ENCODE assay signal across 7 cellular contexts in the genomic region with DNA sequence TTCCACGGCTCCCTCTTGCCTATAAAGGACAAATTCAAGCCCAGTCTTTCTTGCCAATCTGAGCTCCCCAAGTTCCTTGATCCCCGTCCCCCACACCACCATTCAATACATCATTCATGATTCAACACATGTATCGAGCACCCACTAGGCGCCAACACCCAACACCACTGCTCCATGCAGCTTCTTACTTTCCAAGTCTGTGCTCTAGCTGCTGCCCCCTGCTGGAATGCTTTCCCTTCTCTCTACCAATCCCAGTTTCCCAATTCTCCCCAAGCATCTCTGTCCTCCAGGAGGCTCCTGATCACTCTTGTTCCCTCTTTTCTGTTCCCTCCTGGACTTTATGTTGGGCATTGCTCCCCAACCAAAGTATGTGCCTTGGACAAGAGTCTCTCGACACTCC.
DNase-seq lines count a peak whose midpoint lies in the region; ATAC-seq and TF ChIP-seq lines count a peak whose summit lies in the region.

No MANE protein-coding gene starts in this region.

- H4K20me1 ChIP-seq in DND-41 (ENCODE audit: insufficient read depth, low read length): peaks cover 11% of the 10 kb centered on the region; the same call in 1 of the 2 replicates
- H4K20me1 ChIP-seq in mammary epithelial cell (ENCODE audit: insufficient read depth, low read length): no peaks in the 10 kb centered on the region

- no TSS peak for BruUV-seq in mammary epithelial cell (replicated peaks; lab: Mats Ljungman, UMichigan)

- intact Hi-C loops in mammary epithelial cell (cut with micrococcal nuclease): no loop called here
- intact Hi-C loops in activated T-helper 1 cell treated with anti-CD3 and anti-CD28 coated beads, Interleukin-12 subunit alpha, Interleukin-12 subunit beta, Interleukin-2, Interleukin-4 antibody, amounts not matched to agents 30 ng/mL and 10 ng/mL and 1 ng/mL, durations not matched to agents 14 hours and 24 hours and 36 hours (cut with micrococcal nuclease): no loop called here

- CTCF ChIA-PET in mammary epithelial cell (lab: Charles Lee; ENCODE audit: low non-redundant PET): interaction anchor here (0.5 to 0.9 kb wide), 2 partner anchors 20 to 138 kb away, joined by 4 to 8 read pairs; no protein-coding TSS in a partner anchor

- peaks cover 8% of the 10 kb centered on the region for H3K4me1 ChIP-seq in DND-41 (ENCODE audit: insufficient read depth, low read length)
- H3K4me1 ChIP-seq in mammary epithelial cell (ENCODE audit: insufficient read depth, low read length): peaks cover 44% of the 10 kb centered on the region

- TF ChIP-seq CTCF in DND-41 (IDR thresholded peaks at IDR 0.05; ENCODE audit: borderline replicate concordance, extremely low read depth, low read length, poor library complexity, severe bottlenecking): peak; percentile 60
- peak; percentile 28 for TF ChIP-seq CTCF in HL-60 (IDR thresholded peaks at IDR 0.05; ENCODE audit: insufficient read depth, low read length)
- TF ChIP-seq CTCF in mammary epithelial cell (conservative IDR thresholded peaks at IDR 0.05 in 1 of 2, IDR thresholded peaks at IDR 0.05 in 1 of 2; ENCODE audit: extremely low read depth in 1 of 2, insufficient read depth in 1 of 2, low read depth in 1 of 2, low read length in 2 of 2): peak; percentile 40 to 55

- H3K4me2 ChIP-seq in DND-41 (ENCODE audit: insufficient read depth, low read length): no peak overlapping the region
- no peak overlapping the region for H3K4me2 ChIP-seq in mammary epithelial cell (ENCODE audit: insufficient read depth, low read depth, low read length)

- no peaks in the 10 kb centered on the region for H3K27me3 Mint-ChIP-seq in activated T-helper 1 cell treated with anti-CD3 and anti-CD28 coated beads, Interleukin-12 subunit alpha, Interleukin-12 subunit beta, Interleukin-2, Interleukin-4 antibody, amounts not matched to agents 30 ng/mL and 10 ng/mL and 1 ng/mL, durations not matched to agents 14 hours and 24 hours and 36 hours (ENCODE audit: insufficient read depth)

- in situ Hi-C loops in mammary epithelial cell (cut with MboI; ENCODE audit: low sequenced_read_pairs in 2 of 2): no loop called here

- H3K79me2 ChIP-seq in DND-41 (ENCODE audit: insufficient read depth, low read length): peaks cover 15% of the 10 kb centered on the region
- H3K79me2 ChIP-seq in mammary epithelial cell (ENCODE audit: insufficient read depth, low read length): peaks cover 68% of the 10 kb centered on the region

- H3K4me3 Mint-ChIP-seq in activated T-helper 1 cell treated with anti-CD3 and anti-CD28 coated beads, Interleukin-12 subunit alpha, Interleukin-12 subunit beta, Interleukin-2, Interleukin-4 antibody, amounts not matched to agents 30 ng/mL and 10 ng/mL and 1 ng/mL, durations not matched to agents 14 hours and 24 hours and 36 hours: no peak overlapping the region

- no peak overlapping the region for H3K4me3 ChIP-seq in DND-41 (ENCODE audit: low read depth in 1 of 2, low read length in 2 of 2)
- no peak overlapping the region for H3K4me3 ChIP-seq in HL-60 (replicated peaks; ENCODE audit: insufficient read depth, low read length)
- H3K4me3 ChIP-seq in mammary epithelial cell (replicated peaks in 1 of 3; ENCODE audit: insufficient read depth in 1 of 3, low read depth in 2 of 3, low read length in 3 of 3): no peak overlapping the region

- H3K9ac ChIP-seq in DND-41 (ENCODE audit: low read depth, low read length) (no peak overlapping the region), mammary epithelial cell (ENCODE audit: insufficient read depth, low read length) (no peak overlapping the region)

- H3K27ac Mint-ChIP-seq in activated T-helper 1 cell treated with anti-CD3 and anti-CD28 coated beads, Interleukin-12 subunit alpha, Interleukin-12 subunit beta, Interleukin-2, Interleukin-4 antibody, amounts not matched to agents 30 ng/mL and 10 ng/mL and 1 ng/mL, durations not matched to agents 14 hours and 24 hours and 36 hours: no peak overlapping the region

- H3K36me3 ChIP-seq in DND-41 (ENCODE audit: insufficient read depth, low read length): no peaks in the 10 kb centered on the region; the same call in 1 of the 2 replicates
- H3K36me3 ChIP-seq in mammary epithelial cell (ENCODE audit: insufficient read depth, low read length): peaks cover 4% of the 10 kb centered on the region

- H3K9me3 ChIP-seq in DND-41 (ENCODE audit: insufficient read depth, low read length, severe bottlenecking): no peaks in the 10 kb centered on the region
- H3K9me3 ChIP-seq in mammary epithelial cell (replicated peaks; ENCODE audit: insufficient read depth, low read length): no peaks in the 10 kb centered on the region

- ATAC-seq in DND-41 (ENCODE audit: insufficient read depth, low read depth): no peak

- peaks cover 2% of the 10 kb centered on the region for H3K36me3 Mint-ChIP-seq in activated T-helper 1 cell treated with anti-CD3 and anti-CD28 coated beads, Interleukin-12 subunit alpha, Interleukin-12 subunit beta, Interleukin-2, Interleukin-4 antibody, amounts not matched to agents 30 ng/mL and 10 ng/mL and 1 ng/mL, durations not matched to agents 14 hours and 24 hours and 36 hours (ENCODE audit: low read depth)

- H3K9me3 Mint-ChIP-seq in activated T-helper 1 cell treated with anti-CD3 and anti-CD28 coated beads, Interleukin-12 subunit alpha, Interleukin-12 subunit beta, Interleukin-2, Interleukin-4 antibody, amounts not matched to agents 30 ng/mL and 10 ng/mL and 1 ng/mL, durations not matched to agents 14 hours and 24 hours and 36 hours: no peaks in the 10 kb centered on the region

- H3K27ac ChIP-seq in DND-41 (ENCODE audit: low read length) (no peak overlapping the region), HL-60 (replicated peaks) (no peak overlapping the region), mammary epithelial cell (ENCODE audit: insufficient read depth, low read depth, low read length) (no peak overlapping the region)

- no peak overlapping the region for H2AFZ ChIP-seq in DND-41 (ENCODE audit: low read depth, low read length)
- H2AFZ ChIP-seq in mammary epithelial cell (ENCODE audit: low read depth, low read length): no peak overlapping the region

- WGBS in mammary epithelial cell (ENCODE audit: low coverage, missing lambda C conversion rate): 100% methylated on average over 4 of the region's 5 CpGs

- peaks cover 11% of the 10 kb centered on the region for H3K4me1 Mint-ChIP-seq in activated T-helper 1 cell treated with anti-CD3 and anti-CD28 coated beads, Interleukin-12 subunit alpha, Interleukin-12 subunit beta, Interleukin-2, Interleukin-4 antibody, amounts not matched to agents 30 ng/mL and 10 ng/mL and 1 ng/mL, durations not matched to agents 14 hours and 24 hours and 36 hours (ENCODE audit: low read depth)

- dilution Hi-C loops in mammary epithelial cell (cut with HindIII; ENCODE audit: low sequenced_read_pairs): no loop called here

- DNase-seq in DND-41 (peak; percentile 21), HL-60 (ENCODE audit: low read depth in 1 of 2, low spot score in 1 of 2) (peak; percentile 11 to 42), mammary epithelial cell (no peak), occipital lobe (lab: John Stamatoyannopoulos, UW) (peak; percentile 24), D341Med (ENCODE audit: low spot score) (no peak)
- DNase-seq in activated T-cell treated with anti-CD3 and anti-CD28 coated beads, Interleukin-2, amount 50 U/mL, for 1 hour: no peak
- no peak for DNase-seq in activated T-helper 1 cell treated with anti-CD3 and anti-CD28 coated beads, Interleukin-12 subunit alpha, Interleukin-12 subunit beta, Interleukin-2, Interleukin-4 antibody, amounts not matched to agents 30 ng/mL and 10 ng/mL and 1 ng/mL, durations not matched to agents 14 hours and 24 hours and 36 hours (ENCODE audit: low spot score)

- H3K27me3 ChIP-seq in DND-41 (ENCODE audit: insufficient read depth, low read length, poor library complexity): no peaks in the 10 kb centered on the region
- H3K27me3 ChIP-seq in HL-60 (ENCODE audit: insufficient read depth, poor library complexity, severe bottlenecking): no peaks in the 10 kb centered on the region
- H3K27me3 ChIP-seq in mammary epithelial cell (ENCODE audit: insufficient read depth, low read length): no peaks in the 10 kb centered on the region

Comparison
In these comparisons a context has a peak if more than half of its experiments do, and no peak if none do; other contexts are left out.
1. DNase-seq: peak in DND-41 (single experiment), HL-60 (2 of 2) and occipital lobe (single experiment); none in mammary epithelial cell (single experiment), D341Med (single experiment), activated T-cell treated with anti-CD3 and anti-CD28 coated beads, Interleukin-2, amount 50 U/mL, for 1 hour (single experiment) and activated T-helper 1 cell treated with anti-CD3 and anti-CD28 coated beads, Interleukin-12 subunit alpha, Interleukin-12 subunit beta, Interleukin-2, Interleukin-4 antibody, amounts not matched to agents 30 ng/mL and 10 ng/mL and 1 ng/mL, durations not matched to agents 14 hours and 24 hours and 36 hours (single experiment).
2. Peak in every context shown above with its lines, with median percentiles within 50 percentile points of each other: CTCF ChIP-seq.